ENCODE assay signal across 24 cellular contexts in genomic region chrX:129525162-129525561, GRCh38. TPM values are rescaled to one million over a fixed set of nuclear protein-coding genes. Genes with fewer than 3 reads are reported as not detected.
DNase-seq lines count a peak whose midpoint lies in the region; TF ChIP-seq lines count a peak whose summit lies in the region.
"Had no signal": no experiment of that assay in that cellular context is flagged by ENCODE, and none has a peak within 500 bp of the region (broad histone marks: within the 10 kb centered on the region; RNA-seq: fewer than 3 reads in every experiment).

No MANE protein-coding gene starts in this region.

- no TSS peak for BruUV-seq in Calu3 (replicated peaks; lab: Mats Ljungman, UMichigan)

- H3K27ac Mint-ChIP-seq in Calu3 (ENCODE audit: unreplicated experiment), result no peak overlapping the region
- H3K27ac Mint-ChIP-seq: activated CD8-positive, alpha-beta T cell treated with anti-CD3 and anti-CD28 coated beads for 36 hours; activated naive CD8-positive, alpha-beta T cell treated with anti-CD3 and anti-CD28 coated beads for 36 hours; CD14-positive monocyte; stimulated activated naive CD8-positive, alpha-beta T cell treated with anti-CD3 and anti-CD28 coated beads, Interleukin-15, amount 100 ng/mL, for 72 hours; T-helper 1 cell treated with Interleukin-12 subunit alpha and Interleukin-12 subunit beta and Interleukin-4 antibody, amounts not matched to agents 30 μg/mL and 1 μg/mL, for 36 hours had no signal

- CTCF ChIA-PET in Calu3 (lab: Charles Lee), result no interaction called here

- peak; percentile 72 for DNase-seq in DMS53 (lab: John Stamatoyannopoulos, UW)
- DNase-seq in LHCN-M2 (ENCODE audit: low read depth), result peak; percentile 55
- peak; percentile 16 for DNase-seq in SHP77 treated with DMSO at 0.1 percent for 48 hours (lab: John Stamatoyannopoulos, UW)
- peak; percentile 3 for DNase-seq in myocyte (ENCODE audit: low read depth)
- no peak for DNase-seq in stimulated activated naive CD4-positive, alpha-beta T cell (lab: John Stamatoyannopoulos, UW)
- DNase-seq in SKM-1 (lab: John Stamatoyannopoulos, UW; ENCODE audit: unreplicated experiment), result no peak
- no peak for DNase-seq in Ammon's horn (ENCODE audit: low spot score)
- DNase-seq in Calu3, result no peak
- DNase-seq: activated CD4-positive, alpha-beta T cell treated with anti-CD3 and anti-CD28 coated beads for 1 hour; activated CD8-positive, alpha-beta T cell treated with anti-CD3 and anti-CD28 coated beads for 36 hours; activated effector memory CD4-positive, alpha-beta T cell treated with Interleukin-2 at 50 U/mL for 16 hours; activated naive CD8-positive, alpha-beta T cell treated with anti-CD3 and anti-CD28 coated beads for 36 hours; effector memory CD4-positive, alpha-beta T cell; erythroblast; foreskin melanocyte; IMR-90; left lung; mesendoderm; NCI-H1092 treated with DMSO at 0.1 percent for 48 hours; NCI-H2029 treated with DMSO at 0.1 percent for 48 hours; small intestine; stimulated activated naive CD8-positive, alpha-beta T cell treated with anti-CD3 and anti-CD28 coated beads, Interleukin-15, amount 100 ng/mL, for 72 hours had no signal

- intact Hi-C loops in Calu3 (cut with micrococcal nuclease; ENCODE audit: unreplicated experiment), result no loop called here

- H3K4me1 Mint-ChIP-seq in Calu3 (ENCODE audit: low read depth, unreplicated experiment), result no peaks in the 10 kb centered on the region
- H3K4me1 Mint-ChIP-seq: activated naive CD8-positive, alpha-beta T cell treated with anti-CD3 and anti-CD28 coated beads for 36 hours had no signal

- TF ChIP-seq CTCF in Calu3 (IDR thresholded peaks at IDR 0.05; ENCODE audit: unreplicated experiment), result no peak

- no peak overlapping the region for H3K4me3 Mint-ChIP-seq in Calu3 (ENCODE audit: low read depth, unreplicated experiment)
- H3K4me3 Mint-ChIP-seq: activated CD8-positive, alpha-beta T cell treated with anti-CD3 and anti-CD28 coated beads for 36 hours; activated naive CD8-positive, alpha-beta T cell treated with anti-CD3 and anti-CD28 coated beads for 36 hours; CD14-positive monocyte; stimulated activated naive CD8-positive, alpha-beta T cell treated with anti-CD3 and anti-CD28 coated beads, Interleukin-15, amount 100 ng/mL, for 72 hours; T-helper 1 cell treated with Interleukin-12 subunit alpha and Interleukin-12 subunit beta and Interleukin-4 antibody, amounts not matched to agents 30 μg/mL and 1 μg/mL, for 36 hours had no signal

- H3K27me3 Mint-ChIP-seq in Calu3 (ENCODE audit: unreplicated experiment), result peaks cover 14% of the 10 kb centered on the region

- peaks cover 22% of the 10 kb centered on the region for H3K36me3 Mint-ChIP-seq in Calu3 (ENCODE audit: insufficient read depth, unreplicated experiment)
- H3K36me3 Mint-ChIP-seq: activated naive CD8-positive, alpha-beta T cell treated with anti-CD3 and anti-CD28 coated beads for 36 hours; CD14-positive monocyte had no signal

- H3K9me3 Mint-ChIP-seq in Calu3 (ENCODE audit: low read depth, unreplicated experiment), result no peaks in the 10 kb centered on the region
- H3K9me3 Mint-ChIP-seq: activated CD8-positive, alpha-beta T cell treated with anti-CD3 and anti-CD28 coated beads for 36 hours; activated naive CD8-positive, alpha-beta T cell treated with anti-CD3 and anti-CD28 coated beads for 36 hours; stimulated activated naive CD8-positive, alpha-beta T cell treated with anti-CD3 and anti-CD28 coated beads, Interleukin-15, amount 100 ng/mL, for 72 hours; T-helper 1 cell treated with Interleukin-12 subunit alpha and Interleukin-12 subunit beta and Interleukin-4 antibody, amounts not matched to agents 30 μg/mL and 1 μg/mL, for 36 hours had no signal

RNA-seq across cellular contexts. Expression of gene SMARCA1, which starts 1.9 kb away (rescaled TPM):
- total RNA-seq in LHCN-M2 (2014; rRNA removed) (38.0 and 42.6 TPM in 2 replicates), myocyte (55.8 and 58.7 TPM in 2 replicates), Calu3 (2022) (10.1 and 11.0 TPM in 2 replicates)
- 24.6 TPM for polyA plus RNA-seq in LHCN-M2 (2012)
- 30.0 TPM for polyA plus RNA-seq in myocyte (2012)

RNA-seq across cellular contexts. Expression of gene OCRL, which starts 14.9 kb away (rescaled TPM):
- total RNA-seq in LHCN-M2 (2014; rRNA removed) (16.7 and 18.4 TPM in 2 replicates), myocyte (6.6 and 7.1 TPM in 2 replicates), Calu3 (2022) (29.6 and 30.7 TPM in 2 replicates)
- polyA plus RNA-seq in LHCN-M2 (2012), result 14.1 TPM
- polyA plus RNA-seq in myocyte (2012), result 15.9 TPM

Comparison
In these comparisons a context has a peak if more than half of its experiments do, and no peak if none do; other contexts are left out.
1. DNase-seq: peak in DMS53 (single experiment), LHCN-M2 (single experiment), SHP77 treated with DMSO at 0.1 percent for 48 hours (single experiment) and myocyte (single experiment); none in stimulated activated naive CD4-positive, alpha-beta T cell (0 of 6), SKM-1 (single experiment), Ammon's horn (single experiment) and Calu3 (single experiment).